ENCODE assay signal across 14 cellular contexts in the genomic region with DNA sequence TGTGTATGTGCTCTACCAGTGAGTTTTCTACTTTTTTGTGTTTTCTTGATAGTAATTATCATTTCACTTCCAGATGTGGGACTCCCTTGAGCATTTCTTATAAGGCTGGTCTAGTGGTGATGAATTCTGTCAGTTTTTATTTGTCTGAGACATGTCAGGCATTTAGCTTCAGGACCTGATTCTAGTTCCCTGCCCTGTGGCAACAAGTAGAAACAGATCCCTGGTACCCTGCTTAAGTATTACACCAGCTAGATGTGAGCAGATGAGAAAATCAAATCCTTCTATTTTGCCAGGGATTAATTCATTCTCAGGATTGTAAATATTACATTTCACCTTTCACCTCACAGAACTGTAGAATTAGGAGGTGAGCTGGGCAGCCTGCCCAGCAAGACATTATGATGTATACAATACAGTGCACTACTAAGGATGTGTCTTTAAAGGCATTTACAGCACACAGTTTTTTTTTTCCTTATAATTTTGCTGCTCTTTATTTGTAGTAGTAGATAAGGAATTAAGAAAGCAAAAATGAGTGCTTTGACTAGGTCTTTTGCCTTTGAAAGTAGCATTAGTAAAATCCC. TPM values are rescaled to one million over a fixed set of nuclear protein-coding genes. Genes with fewer than 3 reads are reported as not detected.
DNase-seq lines count a peak whose midpoint lies in the region; ATAC-seq and TF ChIP-seq lines count a peak whose summit lies in the region.
"Had no signal": no experiment of that assay in that cellular context is flagged by ENCODE, and none has a peak within 500 bp of the region (broad histone marks: within the 10 kb centered on the region; RNA-seq: fewer than 3 reads in every experiment).

No MANE protein-coding gene starts in this region.

- no peak for ATAC-seq in CD4-positive, alpha-beta T cell (ENCODE audit: poor library complexity)
- ATAC-seq in HG03565 (IDR thresholded peaks at IDR 0.05; ENCODE audit: unreplicated experiment): no peak
- ATAC-seq in GM19467 (IDR thresholded peaks at IDR 0.05; ENCODE audit: unreplicated experiment): no peak

- peaks cover 2% of the 10 kb centered on the region for H3K9me3 Mint-ChIP-seq in CD4-positive, alpha-beta T cell
- H3K9me3 Mint-ChIP-seq in activated CD4-positive, alpha-beta memory T cell treated with anti-CD3 and anti-CD28 coated beads, Interleukin-2, amount 10 ng/mL, durations not matched to agents 7 days and 5 days: no peaks in the 10 kb centered on the region

- in situ Hi-C loops in G401 (cut with HindIII; ENCODE audit: low sequenced_read_pairs): no loop called here

- no peaks in the 10 kb centered on the region for H3K27me3 Mint-ChIP-seq in CD4-positive, alpha-beta T cell
- H3K27me3 Mint-ChIP-seq in activated CD4-positive, alpha-beta memory T cell treated with anti-CD3 and anti-CD28 coated beads, Interleukin-2, amount 10 ng/mL, durations not matched to agents 7 days and 5 days: no peaks in the 10 kb centered on the region

- peak overlapping the region; percentile 51 for H3K4me3 Mint-ChIP-seq in CD4-positive, alpha-beta T cell
- H3K4me3 Mint-ChIP-seq in activated CD4-positive, alpha-beta memory T cell treated with anti-CD3 and anti-CD28 coated beads, Interleukin-2, amount 10 ng/mL, durations not matched to agents 7 days and 5 days: peak overlapping the region; percentile 73
- H3K4me3 Mint-ChIP-seq: brain had no signal

- CTCF ChIA-PET in CD4-positive, alpha-beta T cell (lab: Charles Lee): no interaction called here
- CTCF ChIA-PET in activated CD4-positive, alpha-beta memory T cell treated with anti-CD3 and anti-CD28 coated beads, Interleukin-2, amount 10 ng/mL, durations not matched to agents 7 days and 5 days (lab: Charles Lee): interaction anchor here (1.0 to 5.5 kb wide), 7 partner anchors 18 to 121 kb away, joined by 4 to 28 read pairs (median 5); partner anchors contain the start of genes GALM and HNRNPLL

- TF ChIP-seq CTCF in CD4-positive, alpha-beta T cell (IDR thresholded peaks at IDR 0.05): no peak
- no peak for TF ChIP-seq CTCF in fibroblast of villous mesenchyme (IDR thresholded peaks at IDR 0.05; ENCODE audit: insufficient read depth, low read depth, low read length)

- POLR2A ChIA-PET in CD4-positive, alpha-beta T cell (lab: Charles Lee): interaction anchor here (4.5 kb wide), 1 partner anchor 8 kb away, joined by 20 read pairs; no protein-coding TSS in a partner anchor
- POLR2A ChIA-PET in activated CD4-positive, alpha-beta memory T cell treated with anti-CD3 and anti-CD28 coated beads, Interleukin-2, amount 10 ng/mL, durations not matched to agents 7 days and 5 days (lab: Charles Lee): interaction anchor here (1.2 to 9.0 kb wide), 11 partner anchors 9 to 106 kb away, joined by 3 to 73 read pairs (median 7); partner anchors contain the start of genes GALM, HNRNPLL and SRSF7

- H3K36me3 Mint-ChIP-seq in CD4-positive, alpha-beta T cell (ENCODE audit: low read depth): peaks cover 55% of the 10 kb centered on the region
- H3K36me3 Mint-ChIP-seq in activated CD4-positive, alpha-beta memory T cell treated with anti-CD3 and anti-CD28 coated beads, Interleukin-2, amount 10 ng/mL, durations not matched to agents 7 days and 5 days (ENCODE audit: low read depth): peaks cover 59% of the 10 kb centered on the region

- H3K4me1 Mint-ChIP-seq in CD4-positive, alpha-beta T cell (ENCODE audit: low read depth): peaks cover 66% of the 10 kb centered on the region
- H3K4me1 Mint-ChIP-seq in activated CD4-positive, alpha-beta memory T cell treated with anti-CD3 and anti-CD28 coated beads, Interleukin-2, amount 10 ng/mL, durations not matched to agents 7 days and 5 days: peaks cover 70% of the 10 kb centered on the region
- H3K4me1 Mint-ChIP-seq: brain had no signal

- no peak overlapping the region for H3K27ac ChIP-seq in CD4-positive, alpha-beta T cell (ENCODE audit: low read depth, low read length)
- H3K27ac ChIP-seq: C4-2B, tibial nerve had no signal

- H3K9me3 ChIP-seq in CD4-positive, alpha-beta T cell (ENCODE audit: control insufficient read depth, low read length): no peaks in the 10 kb centered on the region

- H3K4me3 ChIP-seq in fibroblast of villous mesenchyme (ENCODE audit: low read depth, low read length): no peak overlapping the region
- H3K4me3 ChIP-seq: tibial nerve had no signal

- intact Hi-C loops in CD4-positive, alpha-beta T cell (cut with DNase I, micrococcal nuclease): loop anchor here in 1 of 2 experiments (2.0 kb wide), 1 partner anchor 18 kb away; no protein-coding TSS in a partner anchor

- DNase-seq in CD4-positive, alpha-beta T cell: no peak
- DNase-seq in ELR (ENCODE audit: low read depth) (peak; percentile 19), fibroblast of villous mesenchyme (ENCODE audit: low read depth) (peak; percentile 26), G401 (ENCODE audit: low spot score) (no peak), ecto neural progenitor cell (ENCODE audit: low spot score) (no peak)
- DNase-seq in activated CD4-positive, alpha-beta memory T cell treated with anti-CD3 and anti-CD28 coated beads, Interleukin-2, amount 10 ng/mL, durations not matched to agents 7 days and 5 days: no peak
- DNase-seq: activated CD4-positive, CD25-positive, alpha-beta regulatory T cell; NCI-H2029 treated with DMSO at 0.1 percent for 48 hours; NCI-H524 treated with DMSO at 0.1 percent for 48 hours had no signal

- H3K27ac Mint-ChIP-seq in CD4-positive, alpha-beta T cell: peak overlapping the region; percentile 85
- H3K27ac Mint-ChIP-seq in activated CD4-positive, alpha-beta memory T cell treated with anti-CD3 and anti-CD28 coated beads, Interleukin-2, amount 10 ng/mL, durations not matched to agents 7 days and 5 days: peak overlapping the region; percentile 86
- H3K27ac Mint-ChIP-seq: brain had no signal

- H3K27me3 ChIP-seq in CD4-positive, alpha-beta T cell (ENCODE audit: control insufficient read depth, insufficient read depth, low read length): no peaks in the 10 kb centered on the region
- H3K27me3 ChIP-seq: tibial nerve had no signal

RNA-seq across cellular contexts. Expression of gene GALM, which starts 35.1 kb away (rescaled TPM):
- 1 to 10 TPM; 5.9 to 7.0 TPM for total RNA-seq in CD4-positive, alpha-beta T cell
- 10 to 100 TPM; 94.7 to 97.4 TPM for total RNA-seq in activated CD4-positive, alpha-beta memory T cell treated with anti-CD3 and anti-CD28 coated beads, Interleukin-2, amount 10 ng/mL, durations not matched to agents 7 days and 5 days
- total RNA-seq in fibroblast of villous mesenchyme: 17.4 and 19.9 TPM in 2 replicates
- 27.0 and 37.0 TPM in 2 replicates for total RNA-seq in G401 (2014; rRNA removed; shearing (Covaris generic))

RNA-seq across cellular contexts. Expression of gene SRSF7, which starts 50.2 kb away (rescaled TPM):
- total RNA-seq in CD4-positive, alpha-beta T cell: 100 to 1,000 TPM; 550 to 557 TPM
- 100 to 1,000 TPM; 243 to 249 TPM for total RNA-seq in activated CD4-positive, alpha-beta memory T cell treated with anti-CD3 and anti-CD28 coated beads, Interleukin-2, amount 10 ng/mL, durations not matched to agents 7 days and 5 days
- 106 and 142 TPM in 2 replicates for total RNA-seq in fibroblast of villous mesenchyme
- 183 and 238 TPM in 2 replicates for total RNA-seq in G401 (2014; rRNA removed; shearing (Covaris generic))

Comparison
In these comparisons a context has a peak if more than half of its experiments do, and no peak if none do; other contexts are left out.
1. DNase-seq: peak in ELR (single experiment) and fibroblast of villous mesenchyme (single experiment); none in CD4-positive, alpha-beta T cell (0 of 10), activated CD4-positive, alpha-beta memory T cell treated with anti-CD3 and anti-CD28 coated beads, Interleukin-2, amount 10 ng/mL, durations not matched to agents 7 days and 5 days (single experiment), G401 (single experiment) and ecto neural progenitor cell (single experiment).